Comparison of ENCODE assay signal across 8 cellular contexts in genomic region chr2:231530099-231531085, GRCh38. TPM values are rescaled to one million over a fixed set of nuclear protein-coding genes. Genes with fewer than 3 reads are reported as not detected.
DNase-seq lines count a peak whose midpoint lies in the region; ATAC-seq and TF ChIP-seq lines count a peak whose summit lies in the region.

Gene NMUR1, minus strand, starts transcription at chr2:231530445. Its CDS starts 84 bp downstream, at chr2:231530361.

- no peak within 1 kb of the TSS for H3K27ac ChIP-seq in duodenal mucosa (ENCODE audit: low read depth, low read length)

- H3K4me1 ChIP-seq in duodenal mucosa (ENCODE audit: control insufficient read depth in 1 of 2, insufficient read depth in 2 of 2, low read length in 2 of 2) = peaks cover 5 to 19% of the 10 kb centered on the region in 2 donors
- peaks cover 37% of the 10 kb centered on the region for H3K4me1 ChIP-seq in mononuclear cell (ENCODE audit: insufficient read depth, low read length)

- H3K27me3 Mint-ChIP-seq in activated CD4-positive, alpha-beta T cell treated with anti-CD3 and anti-CD28 coated beads, Interleukin-2, amount 10 ng/mL, durations not matched to agents 24 days and 14 days = peaks cover 33% of the 10 kb centered on the region

- H3K27me3 ChIP-seq in duodenal mucosa (ENCODE audit: control insufficient read depth in 1 of 2, insufficient read depth in 2 of 2, low read length in 2 of 2) (peaks cover 0 to 6% of the 10 kb centered on the region in 2 donors), mononuclear cell (ENCODE audit: insufficient read depth, low read length) (peaks cover 9% of the 10 kb centered on the region)

- no peak within 1 kb of the TSS for H3K27ac Mint-ChIP-seq in activated CD4-positive, alpha-beta T cell treated with anti-CD3 and anti-CD28 coated beads, Interleukin-2, amount 10 ng/mL, durations not matched to agents 24 days and 14 days

- H3K4me3 ChIP-seq in duodenal mucosa (ENCODE audit: low read depth in 1 of 2, low read length in 2 of 2) (peak within 1 kb of the TSS; percentile 28 to 57), mononuclear cell (ENCODE audit: low read length) (peak within 1 kb of the TSS; percentile 33)

- peak within 1 kb of the TSS in 1 of 2 donors; percentile 32 for H3K9ac ChIP-seq in duodenal mucosa (ENCODE audit: low read depth in 1 of 2, low read length in 2 of 2)

- peaks cover 16% of the 10 kb centered on the region for H3K4me1 Mint-ChIP-seq in activated CD4-positive, alpha-beta T cell treated with anti-CD3 and anti-CD28 coated beads, Interleukin-2, amount 10 ng/mL, durations not matched to agents 24 days and 14 days

- peak; percentile 92 for TF ChIP-seq CTCF in GM13977 (IDR thresholded peaks at IDR 0.05; ENCODE audit: extremely low read depth, insufficient read depth, missing control alignments)

- H3K9me3 ChIP-seq in duodenal mucosa (ENCODE audit: control insufficient read depth in 1 of 2, low read length in 2 of 2) (no peaks in the 10 kb centered on the region), mononuclear cell (ENCODE audit: low read depth, low read length) (no peaks in the 10 kb centered on the region)

- no peak for ATAC-seq in GM18870 (IDR thresholded peaks at IDR 0.05; ENCODE audit: unreplicated experiment)
- no peak for ATAC-seq in GM21786 (IDR thresholded peaks at IDR 0.05; ENCODE audit: unreplicated experiment)

- peak within 1 kb of the TSS; percentile 51 for H3K4me3 Mint-ChIP-seq in activated CD4-positive, alpha-beta T cell treated with anti-CD3 and anti-CD28 coated beads, Interleukin-2, amount 10 ng/mL, durations not matched to agents 24 days and 14 days

- no peaks in the 10 kb centered on the region for H3K9me3 Mint-ChIP-seq in activated CD4-positive, alpha-beta T cell treated with anti-CD3 and anti-CD28 coated beads, Interleukin-2, amount 10 ng/mL, durations not matched to agents 24 days and 14 days

- in situ Hi-C loops in GM13977 (cut with MboI; ENCODE audit: low pct_unique_long_range_greater_than_20kb, low sequenced_read_pairs, unreplicated experiment) = no loop called here

- no peaks in the 10 kb centered on the region for H3K36me3 ChIP-seq in duodenal mucosa (ENCODE audit: control insufficient read depth in 1 of 2, insufficient read depth in 2 of 2, low read length in 2 of 2)

- H3K36me3 Mint-ChIP-seq in activated CD4-positive, alpha-beta T cell treated with anti-CD3 and anti-CD28 coated beads, Interleukin-2, amount 10 ng/mL, durations not matched to agents 24 days and 14 days (ENCODE audit: low read depth) = no peaks in the 10 kb centered on the region

- DNase-seq in GM13977 (ENCODE audit: low spot score) (peak; percentile 88), HuH-7.5 (ENCODE audit: low spot score) (peak; percentile 62)
- DNase-seq in activated CD4-positive, alpha-beta T cell treated with anti-CD3 and anti-CD28 coated beads, Interleukin-2, amount 10 ng/mL, durations not matched to agents 24 days and 14 days = peak; percentile 94
- DNase-seq in stimulated activated CD8-positive, alpha-beta memory T cell treated with anti-CD3 and anti-CD28 coated beads, Interleukin-4, amount 100 ng/mL, for 24 hours (ENCODE audit: low read depth) = peak; percentile 54

- intact Hi-C loops in activated CD4-positive, alpha-beta T cell treated with anti-CD3 and anti-CD28 coated beads, Interleukin-2, amount 10 ng/mL, durations not matched to agents 24 days and 14 days (cut with micrococcal nuclease) = loop anchor here (1.0 kb wide), 2 partner anchors 15 to 28 kb away; no protein-coding TSS in a partner anchor

RNA-seq across cellular contexts. Expression of gene NMUR1, which starts in this region (rescaled TPM):
- total RNA-seq in activated CD4-positive, alpha-beta T cell treated with anti-CD3 and anti-CD28 coated beads, Interleukin-2, amount 10 ng/mL, durations not matched to agents 24 days and 14 days = 0.09 TPM in 1 of 2 replicates, not detected in the other
- total RNA-seq in mononuclear cell = 1.8 TPM

Comparison
In these comparisons a context has a peak if more than half of its experiments do, and no peak if none do; other contexts are left out.
1. Peak in DNase-seq in activated CD4-positive, alpha-beta T cell treated with anti-CD3 and anti-CD28 coated beads, Interleukin-2, amount 10 ng/mL, durations not matched to agents 24 days and 14 days; RNA of the gene not detected or under 1 TPM.